In the genomic region with DNA sequence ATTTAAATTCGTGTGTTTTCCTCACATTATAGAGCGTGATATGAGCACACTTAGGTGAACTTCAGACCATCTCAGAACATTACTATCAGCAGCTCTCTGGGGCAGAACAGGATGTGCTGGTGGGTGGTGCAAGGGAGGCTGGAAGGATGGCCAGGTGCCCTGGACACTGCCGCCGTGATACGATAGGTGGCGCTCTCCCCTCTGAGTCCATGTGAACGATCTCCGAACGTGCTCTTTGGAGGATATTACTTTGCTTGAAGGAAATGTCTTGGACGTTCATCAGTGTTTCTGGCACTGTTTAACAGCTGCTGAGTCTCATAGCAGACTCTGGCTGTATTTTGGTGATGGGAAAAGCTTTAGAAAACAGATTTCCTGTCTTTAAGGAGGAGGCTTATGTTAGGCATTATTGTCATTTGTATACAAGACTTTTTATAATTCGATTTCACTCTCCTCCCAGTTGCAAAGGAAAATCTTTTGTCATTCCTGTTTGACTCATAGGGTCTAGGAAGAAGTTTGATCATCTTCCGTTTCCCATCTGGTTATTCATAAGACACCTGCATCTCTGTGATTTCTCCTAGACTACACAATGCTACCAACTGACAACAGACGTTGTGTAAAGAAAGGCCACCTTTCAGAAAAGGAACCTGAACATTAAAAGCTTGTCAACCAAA, we compare ENCODE assay signal across 8 cellular contexts.
DNase-seq lines count a peak whose midpoint lies in the region; ATAC-seq lines count a peak whose summit lies in the region.

No MANE protein-coding gene starts in this region.

- no peak overlapping the region for H2BK5ac ChIP-seq in trophoblast cell (ENCODE audit: low read depth, low read length, poor library complexity)

- H2BK120ac ChIP-seq in trophoblast cell (ENCODE audit: insufficient read depth, low read length, poor library complexity), result no peak overlapping the region

- no peak overlapping the region for H4K8ac ChIP-seq in trophoblast cell (ENCODE audit: low read depth, low read length)

- H2AK5ac ChIP-seq in trophoblast cell (ENCODE audit: low read length), result no peak overlapping the region

- H3K4ac ChIP-seq in trophoblast cell (ENCODE audit: low read depth, low read length), result no peak overlapping the region

- no peak overlapping the region for H4K12ac ChIP-seq in trophoblast cell (ENCODE audit: low read depth, low read length)

- no peak overlapping the region for H4K91ac ChIP-seq in trophoblast cell (ENCODE audit: low read depth, low read length)

- no peak overlapping the region for H2BK12ac ChIP-seq in trophoblast cell (ENCODE audit: low read length)

- no peak overlapping the region for H3K27ac ChIP-seq in SJCRH30
- H3K27ac ChIP-seq in trophoblast cell (ENCODE audit: low read depth, low read length), result peak overlapping the region; percentile 14

- peak; percentile 93 for ATAC-seq in HG03159 (IDR thresholded peaks at IDR 0.05; ENCODE audit: unreplicated experiment)

- H2AFZ ChIP-seq in trophoblast cell (ENCODE audit: insufficient read depth, low read length, poor library complexity), result no peak overlapping the region

- no peaks in the 10 kb centered on the region for H3K9me3 ChIP-seq in SJCRH30 (replicated peaks)
- no peaks in the 10 kb centered on the region for H3K9me3 ChIP-seq in trophoblast cell (ENCODE audit: insufficient read depth, low read depth, low read length)

- no peak overlapping the region for H3K23ac ChIP-seq in trophoblast cell (ENCODE audit: low read length)

- DNase-seq in DMS53 (lab: John Stamatoyannopoulos, UW) (peak; percentile 80), GM19240 (ENCODE audit: insufficient read length, low spot score) (peak; percentile 10), SJCRH30 (peak; percentile 17 to 43), germinal center (ENCODE audit: low spot score) (peak; percentile 2), trophoblast cell (peak; percentile 49 to 65), OCI-M1 (lab: John Stamatoyannopoulos, UW) (no peak)
- no peak for DNase-seq in activated CD4-positive, CD25-positive, alpha-beta regulatory T cell treated with anti-CD3 and anti-CD28 coated beads, Interleukin-2, amount 50 U/mL, for 72 hours

- H3K4me3 ChIP-seq in SJCRH30 (no peak overlapping the region), trophoblast cell (ENCODE audit: low read depth, low read length) (no peak overlapping the region)

- no peak overlapping the region for H3K4me2 ChIP-seq in trophoblast cell (ENCODE audit: low read length)

- H3K27me3 ChIP-seq in SJCRH30 (no peaks in the 10 kb centered on the region), trophoblast cell (ENCODE audit: insufficient read depth, low read length) (no peaks in the 10 kb centered on the region)

- H3K14ac ChIP-seq in trophoblast cell (ENCODE audit: low read length), result no peak overlapping the region

- peaks cover 4% of the 10 kb centered on the region for H3K79me1 ChIP-seq in trophoblast cell (ENCODE audit: low read length)

- H3K4me1 ChIP-seq in SJCRH30 (no peaks in the 10 kb centered on the region), trophoblast cell (ENCODE audit: control insufficient read depth in 1 of 2, insufficient read depth in 2 of 2, low read length in 2 of 2) (peaks cover 2% of the 10 kb centered on the region in 2 experiments)

- no peaks in the 10 kb centered on the region for H3K79me2 ChIP-seq in trophoblast cell (ENCODE audit: control insufficient read depth, insufficient read depth, low read length, poor library complexity)

- no peak overlapping the region for H3K9ac ChIP-seq in trophoblast cell (ENCODE audit: low read length)

- H3K36me3 ChIP-seq in SJCRH30 (no peaks in the 10 kb centered on the region), trophoblast cell (ENCODE audit: control insufficient read depth in 1 of 2, insufficient read depth in 2 of 2, low read length in 2 of 2) (no peaks in the 10 kb centered on the region)

- no CpG with 5 or more reads among the region's 13 CpGs for WGBS in trophoblast cell (ENCODE audit: extremely low coverage, insufficient coverage, insufficient read length)

- H3K18ac ChIP-seq in trophoblast cell (ENCODE audit: low read length), result no peak overlapping the region

Comparison
In these comparisons a context has a peak if more than half of its experiments do, and no peak if none do; other contexts are left out.
1. DNase-seq: peak in DMS53 (single experiment), GM19240 (single experiment), SJCRH30 (2 of 2), germinal center (single experiment) and trophoblast cell (2 of 2); none in OCI-M1 (single experiment) and activated CD4-positive, CD25-positive, alpha-beta regulatory T cell treated with anti-CD3 and anti-CD28 coated beads, Interleukin-2, amount 50 U/mL, for 72 hours (single experiment).